Comparison of ENCODE assay signal across 23 cellular contexts in the genomic region with DNA sequence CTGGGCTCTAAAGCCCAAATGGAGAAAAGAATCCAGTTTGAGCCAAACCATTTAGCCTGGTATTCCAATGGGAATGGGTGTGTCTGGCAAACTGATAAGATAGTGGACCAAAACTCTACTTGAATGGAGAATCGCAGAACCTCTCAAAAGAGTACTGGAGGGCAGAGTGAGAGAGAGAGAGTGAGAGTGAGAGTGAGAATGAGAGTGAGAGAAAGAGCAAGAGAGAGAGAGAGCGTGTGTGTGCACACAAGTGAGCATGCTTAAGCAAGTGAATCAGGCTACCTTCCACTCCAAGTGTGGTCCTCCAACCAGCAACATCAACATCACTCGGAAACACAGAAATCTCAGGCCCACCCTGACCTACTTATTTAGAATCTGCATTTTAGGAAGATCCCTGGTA.
"Had no signal": no experiment of that assay in that cellular context is flagged by ENCODE, and none has a peak within 500 bp of the region (broad histone marks: within the 10 kb centered on the region; RNA-seq: fewer than 3 reads in every experiment).

No MANE protein-coding gene starts in this region.

- H3K27me3 ChIP-seq: colonic mucosa, esophagus muscularis mucosa, esophagus squamous epithelium, foreskin keratinocyte, gastroesophageal sphincter had no signal

- DNase-seq: colonic mucosa; cortex of kidney; dermis blood vessel endothelial cell; dorsolateral prefrontal cortex; effector CD4-positive, alpha-beta T cell; effector CD8-positive, alpha-beta T cell; effector memory CD4-positive, alpha-beta T cell; effector memory CD8-positive, alpha-beta T cell; endodermal cell; erythroblast; esophagus squamous epithelium; foreskin fibroblast; foreskin keratinocyte; foreskin melanocyte; gastrocnemius medialis; glutamatergic neuron; head of caudate nucleus; heart left ventricle; heart right ventricle had no signal

- H3K4me1 ChIP-seq: colonic mucosa, esophagus muscularis mucosa, esophagus squamous epithelium, foreskin keratinocyte, gastrocnemius medialis, gastroesophageal sphincter, heart left ventricle, heart right ventricle had no signal

- H3K36me3 ChIP-seq: colonic mucosa, esophagus muscularis mucosa, esophagus squamous epithelium, gastrocnemius medialis, gastroesophageal sphincter, heart left ventricle, heart right ventricle had no signal

- H3K9me3 ChIP-seq: colonic mucosa, esophagus squamous epithelium, gastrocnemius medialis had no signal

- H3K4me3 ChIP-seq: colonic mucosa, coronary artery, dorsolateral prefrontal cortex, esophagus muscularis mucosa, esophagus squamous epithelium, gastrocnemius medialis, gastroesophageal sphincter, heart left ventricle, heart right ventricle had no signal

- H3K27ac ChIP-seq: colonic mucosa, coronary artery, dorsolateral prefrontal cortex, epithelial cell of prostate, esophagus muscularis mucosa, esophagus squamous epithelium, foreskin keratinocyte, gastrocnemius medialis, gastroesophageal sphincter, heart left ventricle, heart right ventricle had no signal
